In genomic region chr7:116236020-116236630, GRCh38 we compare ENCODE assay signal across 8 cellular contexts. TPM values are rescaled to one million over a fixed set of nuclear protein-coding genes. Genes with fewer than 3 reads are reported as not detected.
DNase-seq lines count a peak whose midpoint lies in the region; ATAC-seq and TF ChIP-seq lines count a peak whose summit lies in the region.

No MANE protein-coding gene starts in this region.

- intact Hi-C loops in uterus (cut with DNase I; ENCODE audit: low total_unique reads): loop anchor here (5.0 kb wide), 1 partner anchor 54 kb away; no protein-coding TSS in a partner anchor

- no peaks in the 10 kb centered on the region for H3K9me3 ChIP-seq in uterus

- no peaks in the 10 kb centered on the region for H3K36me3 ChIP-seq in uterus

- peak; percentile 67 for ATAC-seq in GM21447 (IDR thresholded peaks at IDR 0.05; ENCODE audit: unreplicated experiment)

- H3K27ac ChIP-seq in uterus: peak overlapping the region in 1 of 2 donors; percentile 61

- peak; percentile 50 to 70 (median 64) for TF ChIP-seq CTCF in uterus (IDR thresholded peaks at IDR 0.05)

- H3K4me1 ChIP-seq in uterus: no peaks in the 10 kb centered on the region

- H3K4me3 ChIP-seq in uterus: no peak overlapping the region

- TF ChIP-seq POLR2A in uterus (IDR thresholded peaks at IDR 0.05): no peak

- DNase-seq in DMS53 (lab: John Stamatoyannopoulos, UW) (peak; percentile 78), NCI-H1105 treated with DMSO at 0.1 percent for 48 hours (lab: John Stamatoyannopoulos, UW) (peak; percentile 32), mucosa of gallbladder (ENCODE audit: low spot score) (peak; percentile 56), uterus (peak; percentile 33 to 70), GOT3 (lab: John Stamatoyannopoulos, UW) (no peak)
- peak; percentile 27 for DNase-seq in activated CD4-positive, CD25-positive, alpha-beta regulatory T cell treated with anti-CD3 and anti-CD28 coated beads, Interleukin-2, amount 50 U/mL, for 16 hours (ENCODE audit: low read depth, low spot score)
- peak; percentile 31 for DNase-seq in effector CD8-positive, alpha-beta T cell (lab: John Stamatoyannopoulos, UW)

- H3K27me3 ChIP-seq in uterus: no peaks in the 10 kb centered on the region

RNA-seq across cellular contexts. Expression of gene TES, which starts 25.8 kb away (rescaled TPM):
- total RNA-seq in mucosa of gallbladder: 96.7 TPM
- 100 to 1,000 TPM; 115 to 189 (median 146) TPM for total RNA-seq in uterus
